20 cellular contexts compared by ENCODE assay signal in the genomic region with DNA sequence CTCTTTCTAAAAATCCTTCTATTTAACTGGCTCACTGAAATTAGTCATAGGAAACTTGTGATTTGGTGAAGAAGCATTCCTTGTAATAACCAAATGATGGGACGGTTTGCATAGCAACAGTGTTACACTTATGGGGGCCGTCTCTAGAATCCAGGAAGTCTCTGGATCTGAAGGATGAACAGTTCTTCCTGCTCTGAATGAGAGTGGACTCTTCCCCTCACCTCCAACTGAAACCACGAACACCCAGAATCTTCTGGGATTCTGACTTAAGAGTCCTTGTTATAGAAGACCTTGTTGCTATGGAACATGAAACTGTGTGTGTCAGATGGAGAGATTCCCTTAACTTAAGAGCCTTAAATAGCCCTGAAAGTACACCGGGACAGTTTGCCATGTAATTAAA. TPM values are rescaled to one million over a fixed set of nuclear protein-coding genes. Genes with fewer than 3 reads are reported as not detected.
DNase-seq lines count a peak whose midpoint lies in the region; ATAC-seq, FAIRE-seq and TF ChIP-seq lines count a peak whose summit lies in the region.
"Had no signal": no experiment of that assay in that cellular context is flagged by ENCODE, and none has a peak within 500 bp of the region (broad histone marks: within the 10 kb centered on the region; RNA-seq: fewer than 3 reads in every experiment).

No MANE protein-coding gene starts in this region.

- H4K20me1 ChIP-seq in mammary epithelial cell (ENCODE audit: insufficient read depth, low read length), result no peaks in the 10 kb centered on the region
- no peaks in the 10 kb centered on the region for H4K20me1 ChIP-seq in smooth muscle cell (ENCODE audit: low read depth)
- no peaks in the 10 kb centered on the region for H4K20me1 ChIP-seq in hepatocyte (ENCODE audit: insufficient read depth, poor library complexity, severe bottlenecking)
- H4K20me1 ChIP-seq in HepG2 (ENCODE audit: insufficient read depth, low read length), result no peaks in the 10 kb centered on the region

- dilution Hi-C loops in mammary epithelial cell (cut with HindIII; ENCODE audit: low sequenced_read_pairs), result loop anchor here (5.0 kb wide), 1 partner anchor 182 kb away; no protein-coding TSS in a partner anchor

- TF ChIP-seq EP300 in HepG2 (IDR thresholded peaks at IDR 0.05; ENCODE audit: low read depth in 2 of 2, low read length in 2 of 2), result no peak
- no peak for TF ChIP-seq EP300 in HepG2 (CRISPR knock-in tag; IDR thresholded peaks at IDR 0.05; ENCODE audit: borderline replicate concordance)

- no peak for TF ChIP-seq RAD21 in HepG2 (CRISPR knock-in tag; IDR thresholded peaks at IDR 0.05)

- H3K4me3 ChIP-seq in mammary epithelial cell (replicated peaks in 1 of 3; ENCODE audit: insufficient read depth in 1 of 3, low read depth in 2 of 3, low read length in 3 of 3) (no peak overlapping the region), breast epithelium (no peak overlapping the region), fibroblast of pulmonary artery (replicated peaks; ENCODE audit: low read depth, low read length) (no peak overlapping the region), smooth muscle cell (no peak overlapping the region), hepatocyte (no peak overlapping the region), HepG2 (replicated peaks in 1 of 3; ENCODE audit: insufficient read depth in 1 of 3, low read depth in 2 of 3, low read length in 3 of 3) (no peak overlapping the region)
- H3K4me3 ChIP-seq: left lung, spleen, upper lobe of left lung had no signal

- 58% methylated on average over 4 of the region's 4 CpGs for WGBS in mammary epithelial cell (ENCODE audit: low coverage, missing lambda C conversion rate)
- 29% methylated on average over 4 of the region's 4 CpGs for WGBS in smooth muscle cell (ENCODE audit: low lambda C conversion rate)
- WGBS in hepatocyte (ENCODE audit: low lambda C conversion rate, missing lambda C conversion rate), result 76% methylated on average over 4 of the region's 4 CpGs
- 12% methylated on average over 4 of the region's 4 CpGs for WGBS in HepG2 (ENCODE audit: low lambda C conversion rate)

- H3K9ac ChIP-seq in mammary epithelial cell (ENCODE audit: insufficient read depth, low read length) (no peak overlapping the region), smooth muscle cell (ENCODE audit: low read depth) (peak overlapping the region; percentile 72), HepG2 (ENCODE audit: insufficient read depth, low read depth, low read length) (no peak overlapping the region)

- H3K4me2 ChIP-seq in mammary epithelial cell (ENCODE audit: insufficient read depth, low read depth, low read length), result no peak overlapping the region
- peak overlapping the region; percentile 8 for H3K4me2 ChIP-seq in smooth muscle cell
- H3K4me2 ChIP-seq in hepatocyte, result no peak overlapping the region
- no peak overlapping the region for H3K4me2 ChIP-seq in HepG2 (ENCODE audit: low read depth, low read length)

- H3K9me2 ChIP-seq in hepatocyte (replicated peaks; ENCODE audit: insufficient read depth), result no peaks in the 10 kb centered on the region

- no peak for ATAC-seq in HepG2
- ATAC-seq: activated T-helper 17 cell treated with anti-CD3 and anti-CD28 coated beads, Interleukin-2, amount 50 U/mL, for 72 hours; left lung; stimulated activated naive B cell treated with anti-CD40 and anti-IgM and Interleukin-4, amounts not matched to agents 10 μg/mL and 1 μg/mL and 100 μg/mL, for 72 hours had no signal

- POLR2A ChIA-PET in HepG2 (lab: Yijun Ruan, JAX), result no interaction called here

- no peaks in the 10 kb centered on the region for H3K36me3 ChIP-seq in mammary epithelial cell (ENCODE audit: insufficient read depth, low read length)
- no peaks in the 10 kb centered on the region for H3K36me3 ChIP-seq in breast epithelium
- H3K36me3 ChIP-seq in smooth muscle cell (ENCODE audit: low read depth), result no peaks in the 10 kb centered on the region
- no peaks in the 10 kb centered on the region for H3K36me3 ChIP-seq in hepatocyte (replicated peaks; ENCODE audit: insufficient read depth, low read depth)
- no peaks in the 10 kb centered on the region for H3K36me3 ChIP-seq in HepG2 (replicated peaks in 1 of 2; ENCODE audit: control insufficient read depth in 1 of 2, insufficient read depth in 2 of 2, low read length in 2 of 2)
- H3K36me3 ChIP-seq: left lung, spleen, upper lobe of left lung had no signal

- H3K27ac ChIP-seq in mammary epithelial cell (ENCODE audit: insufficient read depth, low read depth, low read length) (no peak overlapping the region), breast epithelium (peak overlapping the region in 1 of 2 donors; percentile 7), smooth muscle cell (ENCODE audit: low read depth) (peak overlapping the region; percentile 91), hepatocyte (no peak overlapping the region), HepG2 (ENCODE audit: extremely low read length, insufficient read depth, low read length) (no peak overlapping the region)
- H3K27ac ChIP-seq: left lung, spleen, upper lobe of left lung had no signal

- no peaks in the 10 kb centered on the region for H3K4me1 ChIP-seq in mammary epithelial cell (ENCODE audit: insufficient read depth, low read length)
- no peaks in the 10 kb centered on the region for H3K4me1 ChIP-seq in breast epithelium
- no peaks in the 10 kb centered on the region for H3K4me1 ChIP-seq in smooth muscle cell (ENCODE audit: low read depth)
- H3K4me1 ChIP-seq in hepatocyte (ENCODE audit: insufficient read depth), result no peaks in the 10 kb centered on the region
- no peaks in the 10 kb centered on the region for H3K4me1 ChIP-seq in HepG2 (ENCODE audit: insufficient read depth, low read length)
- H3K4me1 ChIP-seq: left lung, upper lobe of left lung had no signal

- no peak for FAIRE-seq in HepG2 (lab: Jason Lieb, UNC)
- FAIRE-seq: A204.1, D721Med had no signal

- H3K27me3 ChIP-seq in mammary epithelial cell (ENCODE audit: insufficient read depth, low read length), result no peaks in the 10 kb centered on the region
- no peaks in the 10 kb centered on the region for H3K27me3 ChIP-seq in breast epithelium
- no peaks in the 10 kb centered on the region for H3K27me3 ChIP-seq in smooth muscle cell (ENCODE audit: low read depth)
- H3K27me3 ChIP-seq in hepatocyte, result no peaks in the 10 kb centered on the region
- H3K27me3 ChIP-seq in HepG2 (ENCODE audit: control insufficient read depth in 1 of 2, insufficient read depth in 2 of 2, low read length in 2 of 2), result peaks cover 0 to 14% of the 10 kb centered on the region in 2 experiments; a peak in 4 of 5 replicates
- H3K27me3 ChIP-seq: left lung, upper lobe of left lung had no signal

- TF ChIP-seq CTCF in mammary epithelial cell (conservative IDR thresholded peaks at IDR 0.05 in 1 of 2, IDR thresholded peaks at IDR 0.05 in 1 of 2; ENCODE audit: extremely low read depth in 1 of 2, insufficient read depth in 1 of 2, low read depth in 1 of 2, low read length in 2 of 2), result no peak
- no peak for TF ChIP-seq CTCF in breast epithelium (IDR thresholded peaks at IDR 0.05)
- no peak for TF ChIP-seq CTCF in fibroblast of pulmonary artery (IDR thresholded peaks at IDR 0.05; ENCODE audit: low read length, missing control alignments)
- no peak for TF ChIP-seq CTCF in smooth muscle cell (IDR thresholded peaks at IDR 0.05; ENCODE audit: borderline replicate concordance, insufficient read depth, poor library complexity, severe bottlenecking)
- TF ChIP-seq CTCF in hepatocyte (IDR thresholded peaks at IDR 0.05; ENCODE audit: poor library complexity), result no peak
- TF ChIP-seq CTCF in HepG2 (CRISPR knock-in tag; IDR thresholded peaks at IDR 0.05), result no peak

- H3K9me3 ChIP-seq in mammary epithelial cell (replicated peaks; ENCODE audit: insufficient read depth, low read length), result no peaks in the 10 kb centered on the region
- H3K9me3 ChIP-seq in breast epithelium, result no peaks in the 10 kb centered on the region
- no peaks in the 10 kb centered on the region for H3K9me3 ChIP-seq in smooth muscle cell (replicated peaks; ENCODE audit: low read depth)
- H3K9me3 ChIP-seq in hepatocyte (ENCODE audit: low read depth), result no peaks in the 10 kb centered on the region
- H3K9me3 ChIP-seq in HepG2 (ENCODE audit: low read length), result no peaks in the 10 kb centered on the region
- H3K9me3 ChIP-seq: left lung, spleen, upper lobe of left lung had no signal

- H2AFZ ChIP-seq in mammary epithelial cell (ENCODE audit: low read depth, low read length) (no peak overlapping the region), smooth muscle cell (ENCODE audit: low read depth) (peak overlapping the region; percentile 75), hepatocyte (no peak overlapping the region), HepG2 (ENCODE audit: low read length) (no peak overlapping the region)

- CTCF ChIA-PET in mammary epithelial cell (lab: Charles Lee; ENCODE audit: low non-redundant PET), result no interaction called here
- CTCF ChIA-PET in HepG2 (lab: Yijun Ruan, JAX; ENCODE audit: low intra/inter-chr PET ratio, low total read pairs), result no interaction called here

- H3F3A ChIP-seq in smooth muscle cell (ENCODE audit: low read depth), result no peaks in the 10 kb centered on the region

- in situ Hi-C loops in mammary epithelial cell (cut with MboI; ENCODE audit: low sequenced_read_pairs in 2 of 2) (no loop called here), HepG2 (cut with HindIII; ENCODE audit: extremely low pct_ligation_motif_present, low pct_unique_long_range_greater_than_20kb) (no loop called here)

- TF ChIP-seq POLR2A in breast epithelium (IDR thresholded peaks at IDR 0.05) (no peak), HepG2 (IDR thresholded peaks at IDR 0.05; ENCODE audit: insufficient read depth in 1 of 2, low read depth in 2 of 2, low read length in 2 of 2) (no peak)

- BruUV-seq in mammary epithelial cell (replicated peaks; lab: Mats Ljungman, UMichigan) (no TSS peak), HepG2 (replicated peaks; lab: Mats Ljungman, UMichigan) (no TSS peak)

- peak; percentile 4 for DNase-seq in mammary epithelial cell
- DNase-seq in breast epithelium (ENCODE audit: low spot score in 2 of 2), result no peak
- peak; percentile 56 for DNase-seq in RKO (ENCODE audit: low spot score)
- peak; percentile 19 for DNase-seq in fibroblast of pulmonary artery (ENCODE audit: low read depth)
- no peak for DNase-seq in smooth muscle cell (lab: John Stamatoyannopoulos, UW; ENCODE audit: unreplicated experiment)
- DNase-seq in posterior cingulate gyrus, result no peak
- DNase-seq in hepatocyte (ENCODE audit: low spot score), result no peak
- DNase-seq in HepG2 (ENCODE audit: low spot score), result no peak
- DNase-seq: dermis blood vessel endothelial cell; erythroblast; left lung; NCI-H146; NCI-H510A treated with DMSO at 0.1 percent for 48 hours; OCI-M1; spleen; stimulated activated naive B cell treated with anti-CD40 and anti-IgM and Interleukin-4, amounts not matched to agents 10 μg/mL and 1 μg/mL and 100 μg/mL, for 72 hours; upper lobe of left lung had no signal

- intact Hi-C loops in mammary epithelial cell (cut with micrococcal nuclease) (no loop called here), breast epithelium (cut with DNase I; ENCODE audit: low total_unique reads) (no loop called here), posterior cingulate gyrus (cut with DNase I) (no loop called here), HepG2 (cut with micrococcal nuclease; ENCODE audit: unreplicated experiment) (no loop called here)

- H3K79me2 ChIP-seq in mammary epithelial cell (ENCODE audit: insufficient read depth, low read length), result no peaks in the 10 kb centered on the region
- no peaks in the 10 kb centered on the region for H3K79me2 ChIP-seq in smooth muscle cell (ENCODE audit: low read depth)
- no peaks in the 10 kb centered on the region for H3K79me2 ChIP-seq in hepatocyte
- no peaks in the 10 kb centered on the region for H3K79me2 ChIP-seq in HepG2 (ENCODE audit: insufficient read depth, low read length)

RNA-seq across cellular contexts. Expression of a gene that starts 23.2 kb away (rescaled TPM):
- total RNA-seq in mammary epithelial cell, result 100 to 1,000 TPM in 1 of 2 donors, 10 to 100 TPM in 1; 51.2 to 116 TPM
- polyA plus RNA-seq in mammary epithelial cell, result 170 TPM
- 74.5 TPM for polyA minus RNA-seq in mammary epithelial cell
- total RNA-seq in breast epithelium, result 10 to 100 TPM; 40.5 to 82.8 (median 65.5) TPM
- total RNA-seq in smooth muscle cell, result 41.2 and 50.5 TPM in 2 replicates
- 44.4 and 46.6 TPM in 2 replicates for polyA plus RNA-seq in smooth muscle cell
- 29.8 and 50.4 TPM in 2 replicates for total RNA-seq in hepatocyte
- 46.2 and 49.5 TPM in 2 replicates for polyA plus RNA-seq in hepatocyte
- total RNA-seq in HepG2 (2016; rRNA removed; fragmentation: Illumina TruSeq; extraction: Trizol), result 81.0 and 102 TPM in 2 replicates
- 17.2 and 19.9 TPM in 2 replicates for total RNA-seq in HepG2 (2016; cell fraction: cytosol; rRNA removed; fragmentation: Illumina TruSeq; extraction: Trizol; ENCODE audit: low read depth)
- 80.9 and 91.8 TPM in 2 replicates for total RNA-seq in HepG2 (2016; cell fraction: insoluble cytoplasmic fraction; rRNA removed; fragmentation: Illumina TruSeq; extraction: Trizol)
- 26.9 and 30.0 TPM in 2 replicates for total RNA-seq in HepG2 (2016; cell fraction: membrane; rRNA removed; fragmentation: Illumina TruSeq; extraction: Trizol)
- total RNA-seq in HepG2 (2016; cell fraction: nucleus; rRNA removed; fragmentation: Illumina TruSeq; extraction: Trizol), result 53.2 and 53.8 TPM in 2 replicates
- 47.9 and 50.6 TPM in 2 replicates for polyA plus RNA-seq in HepG2 (2011; rRNA removed)
- 40.3 and 62.0 TPM in 2 replicates for polyA plus RNA-seq in HepG2 (2011; cell fraction: cytosol; rRNA removed)
- polyA plus RNA-seq in HepG2 (2011; cell fraction: nucleus; rRNA removed), result 33.5 and 37.8 TPM in 2 replicates
- 54.4 and 57.6 TPM in 2 replicates for polyA plus RNA-seq in HepG2 (2012)
- polyA plus RNA-seq in HepG2 (2016; cell fraction: cytosol; fragmentation: Illumina TruSeq; extraction: Trizol; ENCODE audit: low read depth), result 9.9 and 10.0 TPM in 2 replicates
- polyA plus RNA-seq in HepG2 (2016; cell fraction: insoluble cytoplasmic fraction; fragmentation: Illumina TruSeq; extraction: Trizol; ENCODE audit: low read depth), result 121 and 139 TPM in 2 replicates
- polyA plus RNA-seq in HepG2 (2016; cell fraction: membrane; fragmentation: Illumina TruSeq; extraction: Trizol; ENCODE audit: low read depth), result 22.5 and 24.8 TPM in 2 replicates
- 109 and 124 TPM in 2 replicates for polyA plus RNA-seq in HepG2 (2016; cell fraction: nucleus; fragmentation: Illumina TruSeq; extraction: Trizol; ENCODE audit: insufficient read depth, low read depth)
- polyA minus RNA-seq in HepG2 (2011; rRNA and poly(A)+ RNA removed; ENCODE audit: low replicate concordance), result 29.3 and 125 TPM in 2 replicates
- polyA minus RNA-seq in HepG2 (2011; cell fraction: cytosol; rRNA and poly(A)+ RNA removed), result 38.1 and 41.4 TPM in 2 replicates
- 17.3 and 24.7 TPM in 2 replicates for polyA minus RNA-seq in HepG2 (2011; cell fraction: nucleus; rRNA and poly(A)+ RNA removed)

RNA-seq across cellular contexts. Expression of a gene that starts 42.6 kb away (rescaled TPM):
- total RNA-seq in mammary epithelial cell (10 to 100 TPM; 14.5 to 69.0 TPM), breast epithelium (10 to 100 TPM in 2 of 3 donors, 1 to 10 TPM in 1; 9.1 to 21.0 (median 19.8) TPM), smooth muscle cell (22.2 and 38.1 TPM in 2 replicates), hepatocyte (9.8 and 15.6 TPM in 2 replicates), HepG2 (2016; rRNA removed; fragmentation: Illumina TruSeq; extraction: Trizol) (19.0 and 24.2 TPM in 2 replicates)
- polyA plus RNA-seq in mammary epithelial cell (27.4 TPM), smooth muscle cell (36.0 and 39.0 TPM in 2 replicates), hepatocyte (23.7 and 25.4 TPM in 2 replicates), HepG2 (2011; rRNA removed) (18.7 and 21.3 TPM in 2 replicates)
- polyA minus RNA-seq in mammary epithelial cell, result 88.8 TPM
- 7.2 and 10.9 TPM in 2 replicates for total RNA-seq in HepG2 (2016; cell fraction: cytosol; rRNA removed; fragmentation: Illumina TruSeq; extraction: Trizol; ENCODE audit: low read depth)
- total RNA-seq in HepG2 (2016; cell fraction: insoluble cytoplasmic fraction; rRNA removed; fragmentation: Illumina TruSeq; extraction: Trizol), result 16.2 and 25.6 TPM in 2 replicates
- 10.3 and 12.7 TPM in 2 replicates for total RNA-seq in HepG2 (2016; cell fraction: membrane; rRNA removed; fragmentation: Illumina TruSeq; extraction: Trizol)
- 31.9 and 36.2 TPM in 2 replicates for total RNA-seq in HepG2 (2016; cell fraction: nucleus; rRNA removed; fragmentation: Illumina TruSeq; extraction: Trizol)
- polyA plus RNA-seq in HepG2 (2011; cell fraction: cytosol; rRNA removed), result 7.1 and 7.2 TPM in 2 replicates
- polyA plus RNA-seq in HepG2 (2011; cell fraction: nucleus; rRNA removed), result 57.6 and 66.0 TPM in 2 replicates
- 21.1 and 29.8 TPM in 2 replicates for polyA plus RNA-seq in HepG2 (2012)
- 2.5 and 2.9 TPM in 2 replicates for polyA plus RNA-seq in HepG2 (2016; cell fraction: cytosol; fragmentation: Illumina TruSeq; extraction: Trizol; ENCODE audit: low read depth)
- polyA plus RNA-seq in HepG2 (2016; cell fraction: insoluble cytoplasmic fraction; fragmentation: Illumina TruSeq; extraction: Trizol; ENCODE audit: low read depth), result 21.7 and 29.6 TPM in 2 replicates
- polyA plus RNA-seq in HepG2 (2016; cell fraction: membrane; fragmentation: Illumina TruSeq; extraction: Trizol; ENCODE audit: low read depth), result 4.7 and 6.5 TPM in 2 replicates
- polyA plus RNA-seq in HepG2 (2016; cell fraction: nucleus; fragmentation: Illumina TruSeq; extraction: Trizol; ENCODE audit: insufficient read depth, low read depth), result 102 and 107 TPM in 2 replicates
- 68.7 and 95.3 TPM in 2 replicates for polyA minus RNA-seq in HepG2 (2011; rRNA and poly(A)+ RNA removed; ENCODE audit: low replicate concordance)
- polyA minus RNA-seq in HepG2 (2011; cell fraction: cytosol; rRNA and poly(A)+ RNA removed), result 12.3 and 14.3 TPM in 2 replicates
- polyA minus RNA-seq in HepG2 (2011; cell fraction: nucleus; rRNA and poly(A)+ RNA removed), result 42.9 and 47.7 TPM in 2 replicates

RNA-seq across cellular contexts. Expression of a gene that starts 50.7 kb away (rescaled TPM):
- under 1 TPM; 0.17 to 0.45 TPM for total RNA-seq in mammary epithelial cell
- polyA plus RNA-seq in mammary epithelial cell, result 1.2 TPM
- 15.7 TPM for polyA minus RNA-seq in mammary epithelial cell
- 1 to 10 TPM in 1 of 3 donors, under 1 TPM in 2; 0.66 to 2.2 (median 0.88) TPM for total RNA-seq in breast epithelium
- total RNA-seq in smooth muscle cell, result 0.63 and 1.5 TPM in 2 replicates
- polyA plus RNA-seq in smooth muscle cell, result 1.1 and 1.2 TPM in 2 replicates
- total RNA-seq in hepatocyte, result 0.40 TPM in 1 of 2 replicates, not detected in the other
- not detected in 2 replicates for polyA plus RNA-seq in hepatocyte
- 0.24 and 0.69 TPM in 2 replicates for total RNA-seq in HepG2 (2016; rRNA removed; fragmentation: Illumina TruSeq; extraction: Trizol)
- 0.18 and 0.20 TPM in 2 replicates for total RNA-seq in HepG2 (2016; cell fraction: cytosol; rRNA removed; fragmentation: Illumina TruSeq; extraction: Trizol; ENCODE audit: low read depth)
- total RNA-seq in HepG2 (2016; cell fraction: insoluble cytoplasmic fraction; rRNA removed; fragmentation: Illumina TruSeq; extraction: Trizol), result 0.40 and 0.52 TPM in 2 replicates
- total RNA-seq in HepG2 (2016; cell fraction: membrane; rRNA removed; fragmentation: Illumina TruSeq; extraction: Trizol), result 0.17 and 0.25 TPM in 2 replicates
- total RNA-seq in HepG2 (2016; cell fraction: nucleus; rRNA removed; fragmentation: Illumina TruSeq; extraction: Trizol), result 0.28 and 0.37 TPM in 2 replicates
- polyA plus RNA-seq in HepG2 (2011; rRNA removed), result 0.58 and 0.76 TPM in 2 replicates
- polyA plus RNA-seq in HepG2 (2011; cell fraction: cytosol; rRNA removed), result 0.56 and 0.68 TPM in 2 replicates
- 0.47 TPM in 1 of 2 replicates, not detected in the other for polyA plus RNA-seq in HepG2 (2011; cell fraction: nucleus; rRNA removed)
- polyA plus RNA-seq in HepG2 (2012), result 0.23 and 0.27 TPM in 2 replicates
- 0.12 TPM in 1 of 2 replicates, not detected in the other for polyA plus RNA-seq in HepG2 (2016; cell fraction: cytosol; fragmentation: Illumina TruSeq; extraction: Trizol; ENCODE audit: low read depth)
- 0.24 and 0.34 TPM in 2 replicates for polyA plus RNA-seq in HepG2 (2016; cell fraction: insoluble cytoplasmic fraction; fragmentation: Illumina TruSeq; extraction: Trizol; ENCODE audit: low read depth)
- 0.31 TPM in 1 of 2 replicates, not detected in the other for polyA plus RNA-seq in HepG2 (2016; cell fraction: membrane; fragmentation: Illumina TruSeq; extraction: Trizol; ENCODE audit: low read depth)
- polyA plus RNA-seq in HepG2 (2016; cell fraction: nucleus; fragmentation: Illumina TruSeq; extraction: Trizol; ENCODE audit: insufficient read depth, low read depth), result 0.35 and 0.46 TPM in 2 replicates
- 0.24 TPM in 1 of 2 replicates, not detected in the other for polyA minus RNA-seq in HepG2 (2011; rRNA and poly(A)+ RNA removed; ENCODE audit: low replicate concordance)
- polyA minus RNA-seq in HepG2 (2011; cell fraction: cytosol; rRNA and poly(A)+ RNA removed), result not detected in 2 replicates
- not detected in 2 replicates for polyA minus RNA-seq in HepG2 (2011; cell fraction: nucleus; rRNA and poly(A)+ RNA removed)
- total RNA-seq: dermis blood vessel endothelial cell had no signal

RNA-seq across cellular contexts. Expression of a gene that starts 55.2 kb away (rescaled TPM):
- 10 to 100 TPM; 54.3 to 77.1 TPM for total RNA-seq in mammary epithelial cell
- polyA plus RNA-seq in mammary epithelial cell, result 83.6 TPM
- 192 TPM for polyA minus RNA-seq in mammary epithelial cell
- total RNA-seq in breast epithelium, result 10 to 100 TPM; 29.6 to 53.6 (median 43.6) TPM
- total RNA-seq in smooth muscle cell, result 52.5 and 56.3 TPM in 2 replicates
- 34.4 and 42.9 TPM in 2 replicates for polyA plus RNA-seq in smooth muscle cell
- total RNA-seq in hepatocyte, result 46.3 and 47.2 TPM in 2 replicates
- 28.2 and 31.2 TPM in 2 replicates for polyA plus RNA-seq in hepatocyte
- 13.2 and 17.2 TPM in 2 replicates for total RNA-seq in HepG2 (2016; rRNA removed; fragmentation: Illumina TruSeq; extraction: Trizol)
- 2.0 and 2.5 TPM in 2 replicates for total RNA-seq in HepG2 (2016; cell fraction: cytosol; rRNA removed; fragmentation: Illumina TruSeq; extraction: Trizol; ENCODE audit: low read depth)
- total RNA-seq in HepG2 (2016; cell fraction: insoluble cytoplasmic fraction; rRNA removed; fragmentation: Illumina TruSeq; extraction: Trizol), result 10.9 and 17.8 TPM in 2 replicates
- total RNA-seq in HepG2 (2016; cell fraction: membrane; rRNA removed; fragmentation: Illumina TruSeq; extraction: Trizol), result 7.2 and 8.2 TPM in 2 replicates
- 16.0 and 18.2 TPM in 2 replicates for total RNA-seq in HepG2 (2016; cell fraction: nucleus; rRNA removed; fragmentation: Illumina TruSeq; extraction: Trizol)
- polyA plus RNA-seq in HepG2 (2011; rRNA removed), result 45.5 and 52.2 TPM in 2 replicates
- polyA plus RNA-seq in HepG2 (2011; cell fraction: cytosol; rRNA removed), result 23.6 and 27.6 TPM in 2 replicates
- 182 and 199 TPM in 2 replicates for polyA plus RNA-seq in HepG2 (2011; cell fraction: nucleus; rRNA removed)
- polyA plus RNA-seq in HepG2 (2012), result 20.4 and 24.8 TPM in 2 replicates
- 2.1 and 2.6 TPM in 2 replicates for polyA plus RNA-seq in HepG2 (2016; cell fraction: cytosol; fragmentation: Illumina TruSeq; extraction: Trizol; ENCODE audit: low read depth)
- 15.0 and 17.5 TPM in 2 replicates for polyA plus RNA-seq in HepG2 (2016; cell fraction: insoluble cytoplasmic fraction; fragmentation: Illumina TruSeq; extraction: Trizol; ENCODE audit: low read depth)
- 5.5 and 5.8 TPM in 2 replicates for polyA plus RNA-seq in HepG2 (2016; cell fraction: membrane; fragmentation: Illumina TruSeq; extraction: Trizol; ENCODE audit: low read depth)
- 49.4 and 52.8 TPM in 2 replicates for polyA plus RNA-seq in HepG2 (2016; cell fraction: nucleus; fragmentation: Illumina TruSeq; extraction: Trizol; ENCODE audit: insufficient read depth, low read depth)
- 61.4 and 104 TPM in 2 replicates for polyA minus RNA-seq in HepG2 (2011; rRNA and poly(A)+ RNA removed; ENCODE audit: low replicate concordance)
- 17.4 and 19.1 TPM in 2 replicates for polyA minus RNA-seq in HepG2 (2011; cell fraction: cytosol; rRNA and poly(A)+ RNA removed)
- polyA minus RNA-seq in HepG2 (2011; cell fraction: nucleus; rRNA and poly(A)+ RNA removed), result 34.2 and 39.5 TPM in 2 replicates

Comparison
In these comparisons a context has a peak if more than half of its experiments do, and no peak if none do; other contexts are left out.
1. DNase-seq: peak in mammary epithelial cell (single experiment), RKO (single experiment) and fibroblast of pulmonary artery (single experiment); none in breast epithelium (0 of 2), smooth muscle cell (single experiment), posterior cingulate gyrus (0 of 10), hepatocyte (single experiment) and HepG2 (single experiment).